8 cellular contexts compared by ENCODE assay signal in the genomic region with DNA sequence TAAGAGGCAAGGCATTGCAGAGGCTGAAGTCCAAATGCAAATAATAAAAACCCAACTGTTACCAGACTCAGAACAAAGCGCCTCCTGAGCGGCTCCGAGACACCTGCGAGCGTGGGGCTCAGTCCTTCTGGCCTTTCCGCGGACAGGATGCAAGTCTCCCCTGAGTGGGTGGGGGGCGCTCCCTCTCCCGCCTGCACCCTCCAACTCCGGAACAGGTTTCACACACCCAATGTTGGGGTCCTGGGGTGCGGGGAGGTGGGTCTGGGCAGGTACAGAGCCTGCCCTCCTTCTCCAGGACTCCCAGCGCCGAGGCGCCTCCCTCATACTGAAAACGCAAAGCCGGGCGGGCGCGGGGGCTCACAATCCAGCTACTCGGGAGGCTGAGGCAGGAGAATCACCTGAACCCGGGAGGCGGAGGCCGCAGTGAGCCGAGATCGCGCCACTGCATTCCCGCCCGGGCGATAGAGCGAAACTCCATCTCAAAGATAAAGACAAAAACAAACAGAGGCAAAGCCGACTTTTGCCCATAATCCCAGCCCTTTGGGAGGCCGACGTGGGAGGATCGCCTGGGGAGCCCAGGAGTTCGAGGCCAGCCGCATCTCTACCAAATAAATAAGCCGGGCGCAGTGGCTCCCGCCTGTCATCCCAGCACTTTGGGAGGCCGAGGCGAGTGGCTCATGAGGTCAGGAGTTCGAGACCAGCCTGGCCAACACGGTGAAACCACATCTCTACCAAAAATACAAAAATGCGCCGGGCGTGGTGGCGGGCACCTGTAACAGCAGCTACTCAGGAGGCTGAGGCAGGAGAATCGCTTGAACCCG. TPM values are rescaled to one million over a fixed set of nuclear protein-coding genes. Genes with fewer than 3 reads are reported as not detected.
DNase-seq lines count a peak whose midpoint lies in the region; ATAC-seq and TF ChIP-seq lines count a peak whose summit lies in the region.

No MANE protein-coding gene starts in this region.

- TF ChIP-seq CTCF in Caco-2 (IDR thresholded peaks at IDR 0.05; ENCODE audit: insufficient read depth in 1 of 2, low read depth in 1 of 2, low read length in 1 of 2, severe bottlenecking in 1 of 2, unreplicated experiment in 1 of 2) (no peak), endodermal cell (conservative IDR thresholded peaks at IDR 0.05) (no peak)

- H3K4me1 ChIP-seq in Caco-2, result peaks cover 32% of the 10 kb centered on the region
- peaks cover 4% of the 10 kb centered on the region for H3K4me1 ChIP-seq in NT2/D1 (ENCODE audit: insufficient read depth, insufficient read length)
- no peaks in the 10 kb centered on the region for H3K4me1 ChIP-seq in endodermal cell (ENCODE audit: control insufficient read depth, insufficient read depth, low read length)
- peaks cover 10% of the 10 kb centered on the region in 2 experiments for H3K4me1 ChIP-seq in trophoblast cell (ENCODE audit: control insufficient read depth in 1 of 2, insufficient read depth in 2 of 2, low read length in 2 of 2)

- H2BK5ac ChIP-seq in trophoblast cell (ENCODE audit: low read depth, low read length, poor library complexity), result no peak overlapping the region

- H3K27me3 Mint-ChIP-seq in Caco-2 (ENCODE audit: insufficient read depth, unreplicated experiment) (no peaks in the 10 kb centered on the region), endodermal cell (ENCODE audit: insufficient read depth) (peaks cover 8% of the 10 kb centered on the region)

- H3K4me1 Mint-ChIP-seq in Caco-2 (ENCODE audit: low read depth, unreplicated experiment), result peaks cover 24% of the 10 kb centered on the region
- H3K4me1 Mint-ChIP-seq in endodermal cell, result no peaks in the 10 kb centered on the region

- H3K27me3 ChIP-seq in Caco-2 (replicated peaks; ENCODE audit: control insufficient read depth, insufficient read depth, low read length) (no peaks in the 10 kb centered on the region), NT2/D1 (ENCODE audit: insufficient read depth, insufficient read length) (peaks cover 23% of the 10 kb centered on the region), endodermal cell (ENCODE audit: control insufficient read depth, insufficient read depth, low read length, poor library complexity, severe bottlenecking) (no peaks in the 10 kb centered on the region), trophoblast cell (ENCODE audit: insufficient read depth, low read length) (no peaks in the 10 kb centered on the region)

- CTCF ChIA-PET in Caco-2 (lab: Charles Lee), result interaction anchor here (0.9 to 2.7 kb wide), 3 partner anchors 12 to 37 kb away, joined by 3 to 16 read pairs (median 5); no protein-coding TSS in a partner anchor

- no peaks in the 10 kb centered on the region for H3K79me1 ChIP-seq in trophoblast cell (ENCODE audit: low read length)

- no peak overlapping the region for H3K18ac ChIP-seq in trophoblast cell (ENCODE audit: low read length)

- H3K27ac Mint-ChIP-seq in Caco-2 (ENCODE audit: unreplicated experiment) (peak overlapping the region; percentile 66), endodermal cell (peak overlapping the region; percentile 76)

- WGBS in endodermal cell (ENCODE audit: insufficient coverage in 1 of 2, insufficient read length in 1 of 2), 2 experiments, result 86% methylated on average over 35 to 49 of the region's 49 CpGs
- no CpG with 5 or more reads among the region's 49 CpGs for WGBS in trophoblast cell (ENCODE audit: extremely low coverage, insufficient coverage, insufficient read length)

- POLR2A ChIA-PET in Caco-2 (lab: Charles Lee), result interaction anchor here (1.1 kb wide), 1 partner anchor 9 kb away, joined by 3 read pairs; no protein-coding TSS in a partner anchor

- no peak overlapping the region for H3K23ac ChIP-seq in trophoblast cell (ENCODE audit: low read length)

- no peak overlapping the region for H4K8ac ChIP-seq in trophoblast cell (ENCODE audit: low read depth, low read length)

- no peak for ATAC-seq in HG03135 (IDR thresholded peaks at IDR 0.05; ENCODE audit: unreplicated experiment)
- ATAC-seq in HG03460 (IDR thresholded peaks at IDR 0.05; ENCODE audit: unreplicated experiment), result no peak

- no peak overlapping the region for H2BK120ac ChIP-seq in trophoblast cell (ENCODE audit: insufficient read depth, low read length, poor library complexity)

- no peak overlapping the region for H2AK5ac ChIP-seq in trophoblast cell (ENCODE audit: low read length)

- peaks cover 3% of the 10 kb centered on the region; the same call in 1 of the 2 replicates for H3K36me3 ChIP-seq in Caco-2 (ENCODE audit: control insufficient read depth, insufficient read depth, low read length)
- peaks cover 42% of the 10 kb centered on the region for H3K36me3 ChIP-seq in NT2/D1 (ENCODE audit: insufficient read depth, insufficient read length, low read length)
- H3K36me3 ChIP-seq in endodermal cell (ENCODE audit: control insufficient read depth, insufficient read depth, low read length), result peaks cover 8% of the 10 kb centered on the region
- peaks cover 0 to 2% of the 10 kb centered on the region in 2 experiments for H3K36me3 ChIP-seq in trophoblast cell (ENCODE audit: control insufficient read depth in 1 of 2, insufficient read depth in 2 of 2, low read length in 2 of 2)

- H4K12ac ChIP-seq in trophoblast cell (ENCODE audit: low read depth, low read length), result no peak overlapping the region

- peak overlapping the region; percentile 91 for H3K9ac ChIP-seq in NT2/D1 (ENCODE audit: insufficient read length, low read depth)
- peak overlapping the region; percentile 67 for H3K9ac ChIP-seq in endodermal cell (ENCODE audit: extremely low read depth, low read length, poor library complexity, severe bottlenecking)
- no peak overlapping the region for H3K9ac ChIP-seq in trophoblast cell (ENCODE audit: low read length)

- H2AFZ ChIP-seq in trophoblast cell (ENCODE audit: insufficient read depth, low read length, poor library complexity), result no peak overlapping the region

- H3K9me3 ChIP-seq in Caco-2 (no peaks in the 10 kb centered on the region), NT2/D1 (ENCODE audit: insufficient read depth, low read length) (no peaks in the 10 kb centered on the region), endodermal cell (ENCODE audit: control insufficient read depth, low read length) (no peaks in the 10 kb centered on the region), trophoblast cell (ENCODE audit: insufficient read depth, low read depth, low read length) (no peaks in the 10 kb centered on the region)

- no peak overlapping the region for H3K27ac ChIP-seq in endodermal cell (ENCODE audit: low read depth, low read length)
- no peak overlapping the region for H3K27ac ChIP-seq in trophoblast cell (ENCODE audit: low read depth, low read length)

- H2BK12ac ChIP-seq in trophoblast cell (ENCODE audit: low read length), result no peak overlapping the region

- H3K4me3 ChIP-seq in Caco-2 (ENCODE audit: low read depth, low read length) (peak overlapping the region; percentile 96), NT2/D1 (ENCODE audit: insufficient read length, low read depth) (peak overlapping the region; percentile 89), endodermal cell (ENCODE audit: low read length) (peak overlapping the region; percentile 82), trophoblast cell (ENCODE audit: low read depth, low read length) (peak overlapping the region; percentile 85)

- H3K14ac ChIP-seq in trophoblast cell (ENCODE audit: low read length), result no peak overlapping the region

- no peaks in the 10 kb centered on the region for H3K9me3 Mint-ChIP-seq in Caco-2 (ENCODE audit: unreplicated experiment)
- H3K9me3 Mint-ChIP-seq in endodermal cell, result no peaks in the 10 kb centered on the region

- no TSS peak for BruUV-seq in Caco-2 (replicated peaks; lab: Mats Ljungman, UMichigan)

- H3K79me2 ChIP-seq in trophoblast cell (ENCODE audit: control insufficient read depth, insufficient read depth, low read length, poor library complexity), result peaks cover 5% of the 10 kb centered on the region

- no peak overlapping the region for H4K91ac ChIP-seq in trophoblast cell (ENCODE audit: low read depth, low read length)

- H3K36me3 Mint-ChIP-seq in Caco-2 (ENCODE audit: insufficient read depth, unreplicated experiment) (peaks cover 49% of the 10 kb centered on the region), endodermal cell (ENCODE audit: low read depth) (peaks cover 18% of the 10 kb centered on the region)

- H3K4me2 ChIP-seq in trophoblast cell (ENCODE audit: low read length), result peak overlapping the region; percentile 99

- H3K4ac ChIP-seq in trophoblast cell (ENCODE audit: low read depth, low read length), result no peak overlapping the region

- H3K4me3 Mint-ChIP-seq in Caco-2 (ENCODE audit: unreplicated experiment) (peak overlapping the region; percentile 79), endodermal cell (peak overlapping the region; percentile 67)

- DNase-seq in Caco-2 (no peak), NT2/D1 (ENCODE audit: low read depth, low spot score) (no peak), endodermal cell (no peak), trophoblast cell (no peak), NOMO-1 treated with dmso at 0.1 percent for 144 hours (lab: John Stamatoyannopoulos, UW; ENCODE audit: unreplicated experiment) (no peak)
- no peak for DNase-seq in effector CD8-positive, alpha-beta T cell (lab: John Stamatoyannopoulos, UW)

- intact Hi-C loops in Caco-2 (cut with micrococcal nuclease; ENCODE audit: unreplicated experiment), result loop anchor here (5.0 kb wide), 1 partner anchor 209 kb away; a partner anchor contains a TSS

RNA-seq across cellular contexts. Expression of a gene that starts 0.9 kb away (rescaled TPM):
- total RNA-seq in Caco-2 (2022) (52.5 and 62.9 TPM in 2 replicates), endodermal cell (10 to 100 TPM; 32.8 to 42.3 TPM)
- 31.2 TPM for polyA plus RNA-seq in endodermal cell (2013, experiment 1 of 2)
- 30.9 TPM for polyA plus RNA-seq in endodermal cell (2013, experiment 2 of 2)
- polyA plus RNA-seq in trophoblast cell (2013), result 11.3 and 12.4 TPM in 2 replicates
